9 cellular contexts compared by ENCODE assay signal in genomic region chr6:30681696-30682180, GRCh38. TPM values are rescaled to one million over a fixed set of nuclear protein-coding genes. Genes with fewer than 3 reads are reported as not detected.
A peak's percentile ranks its signal among the peaks of the same experiment; 100 is the strongest.
DNase-seq lines count a peak whose midpoint lies in the region; ATAC-seq, FAIRE-seq and TF ChIP-seq lines count a peak whose summit lies in the region.
"Had no signal": no experiment of that assay in that cellular context is flagged by ENCODE, and none has a peak within 500 bp of the region (broad histone marks: within the 10 kb centered on the region; RNA-seq: fewer than 3 reads in every experiment).

No MANE protein-coding gene starts in this region.

- no peak for FAIRE-seq in keratinocyte (lab: Jason Lieb, UNC)

- H3K4me3 ChIP-seq in keratinocyte (ENCODE audit: control insufficient read depth in 2 of 3, extremely low read depth in 1 of 3, insufficient read depth in 2 of 3, low read depth in 1 of 3, low read length in 3 of 3) (peak overlapping the region; percentile 68 to 94 (median 82)), thyroid gland (replicated peaks in 1 of 3) (no peak overlapping the region)

- H3K27ac ChIP-seq in keratinocyte (ENCODE audit: control insufficient read depth, insufficient read depth, low read length), result peak overlapping the region; percentile 94
- H3K27ac ChIP-seq in thyroid gland, result peak overlapping the region in 2 of 3 donors; percentile 93 to 98

- peaks cover 82% of the 10 kb centered on the region for H3K79me2 ChIP-seq in keratinocyte (ENCODE audit: control insufficient read depth, insufficient read depth, low read length)
- H3K79me2 ChIP-seq: parathyroid adenoma had no signal

- H3K4me1 Mint-ChIP-seq in activated T-helper 17 cell treated with anti-CD3 and anti-CD28 coated beads, Interleukin-2, amount 50 U/mL, for 72 hours, result peaks cover 4% of the 10 kb centered on the region

- no peak for TF ChIP-seq POLR2A in thyroid gland (IDR thresholded peaks at IDR 0.05)

- intact Hi-C loops in thyroid gland (cut with DNase I), result no loop called here

- H3K9me3 Mint-ChIP-seq in activated T-helper 17 cell treated with anti-CD3 and anti-CD28 coated beads, Interleukin-2, amount 50 U/mL, for 72 hours, result no peaks in the 10 kb centered on the region

- TF ChIP-seq CTCF in keratinocyte (optimal IDR thresholded peaks at IDR 0.05 in 1 of 3, IDR thresholded peaks at IDR 0.05 in 1 of 3, conservative IDR thresholded peaks at IDR 0.05 in 1 of 3; ENCODE audit: extremely low read depth in 1 of 3, insufficient read depth in 2 of 3, low read length in 3 of 3), result no peak
- TF ChIP-seq CTCF in thyroid gland (IDR thresholded peaks at IDR 0.05), result no peak

- H3K4me3 Mint-ChIP-seq in activated T-helper 17 cell treated with anti-CD3 and anti-CD28 coated beads, Interleukin-2, amount 50 U/mL, for 72 hours, result peak overlapping the region; percentile 98

- DNase-seq in activated T-cell treated with anti-CD3 and anti-CD28 coated beads, Interleukin-2, amount 50 U/mL, for 1 hour, result peak; percentile 38
- DNase-seq in activated T-cell treated with anti-CD3 and anti-CD28 coated beads for 4 hours, result no peak
- no peak for DNase-seq in keratinocyte (ENCODE audit: low read depth, low spot score)
- no peak for DNase-seq in thyroid gland
- DNase-seq in AG08396 (ENCODE audit: low spot score), result no peak

- H3K36me3 Mint-ChIP-seq in activated T-helper 17 cell treated with anti-CD3 and anti-CD28 coated beads, Interleukin-2, amount 50 U/mL, for 72 hours (ENCODE audit: low read depth), result peaks cover 100% of the 10 kb centered on the region

- H4K20me1 ChIP-seq in keratinocyte (ENCODE audit: control insufficient read depth, extremely low read depth, insufficient read depth, low read length), result peaks cover 32% of the 10 kb centered on the region

- H3K9me1 ChIP-seq in keratinocyte (ENCODE audit: control insufficient read depth, extremely low read depth, insufficient read depth, low read length), result no peaks in the 10 kb centered on the region

- H3K27me3 Mint-ChIP-seq in activated T-helper 17 cell treated with anti-CD3 and anti-CD28 coated beads, Interleukin-2, amount 50 U/mL, for 72 hours, result no peaks in the 10 kb centered on the region

- H3K4me1 ChIP-seq in keratinocyte (ENCODE audit: control insufficient read depth, extremely low read depth, insufficient read depth, low read length), result peaks cover 29% of the 10 kb centered on the region
- peaks cover 10 to 38% of the 10 kb centered on the region in 2 donors for H3K4me1 ChIP-seq in thyroid gland
- H3K4me1 ChIP-seq: parathyroid adenoma had no signal

- peak; percentile 2 for ATAC-seq in activated T-helper 17 cell treated with anti-CD3 and anti-CD28 coated beads, Interleukin-2, amount 50 U/mL, for 72 hours (replicated peaks)
- ATAC-seq in HG02763 (IDR thresholded peaks at IDR 0.05; ENCODE audit: unreplicated experiment) (no peak), GM21515 (IDR thresholded peaks at IDR 0.05; ENCODE audit: unreplicated experiment) (no peak)

- H2AFZ ChIP-seq in keratinocyte (ENCODE audit: control insufficient read depth, low read length), result no peak overlapping the region
- H2AFZ ChIP-seq: parathyroid adenoma had no signal

- H3K4me2 ChIP-seq in keratinocyte (ENCODE audit: control insufficient read depth, extremely low read depth, insufficient read depth, low read depth, low read length), result peak overlapping the region; percentile 100

- H3K27me3 ChIP-seq in keratinocyte (ENCODE audit: control insufficient read depth, extremely low read depth, insufficient read depth, low read length), result no peaks in the 10 kb centered on the region
- H3K27me3 ChIP-seq in thyroid gland, result no peaks in the 10 kb centered on the region

- H3K9me3 ChIP-seq in keratinocyte (ENCODE audit: control insufficient read depth, low read depth, low read length) (no peaks in the 10 kb centered on the region), thyroid gland (no peaks in the 10 kb centered on the region)

- peak overlapping the region; percentile 97 for H3K9ac ChIP-seq in keratinocyte (ENCODE audit: control insufficient read depth, extremely low read depth, insufficient read depth, low read length)
- H3K9ac ChIP-seq: parathyroid adenoma had no signal

- H3K36me3 ChIP-seq in keratinocyte (ENCODE audit: control insufficient read depth in 2 of 2, extremely low read depth in 1 of 2, insufficient read depth in 2 of 2, low read length in 2 of 2) (peaks cover 21 to 50% of the 10 kb centered on the region in 2 experiments), thyroid gland (peaks cover 6 to 10% of the 10 kb centered on the region in 2 donors)

- dilution Hi-C loops in keratinocyte (cut with MboI; ENCODE audit: extremely low pct_ligation_motif_present, low sequenced_read_pairs), result no loop called here

- 70 to 80% methylated on average over 6 of the region's 6 CpGs for WGBS in thyroid gland, 2 donors

- peak overlapping the region; percentile 97 for H3K27ac Mint-ChIP-seq in activated T-helper 17 cell treated with anti-CD3 and anti-CD28 coated beads, Interleukin-2, amount 50 U/mL, for 72 hours

RNA-seq across cellular contexts. Expression of gene PPP1R18, which starts 4.7 kb away (rescaled TPM):
- 100 to 1,000 TPM; 190 to 238 TPM for total RNA-seq in activated T-helper 17 cell treated with anti-CD3 and anti-CD28 coated beads, Interleukin-2, amount 50 U/mL, for 72 hours
- polyA plus RNA-seq in keratinocyte, result 87.0 to 114 TPM (median 88.9 TPM) in 3 replicates
- 38.2 TPM for polyA plus RNA-seq in keratinocyte (2011; ENCODE audit: low read depth)
- 125 and 130 TPM in 2 replicates for polyA plus RNA-seq in keratinocyte (2011; cell fraction: cytosol; rRNA removed)
- polyA plus RNA-seq in keratinocyte (2011; cell fraction: nucleus; rRNA removed), result 173 and 187 TPM in 2 replicates
- polyA plus RNA-seq in keratinocyte (2012; ENCODE audit: low replicate concordance), result 87.7 and 90.8 TPM in 2 replicates
- 82.2 to 231 TPM (median 104 TPM) in 3 replicates for polyA minus RNA-seq in keratinocyte
- 110 TPM for polyA minus RNA-seq in keratinocyte (2011; cell fraction: cytosol; rRNA and poly(A)+ RNA removed)
- polyA minus RNA-seq in keratinocyte (2011; cell fraction: nucleus; rRNA and poly(A)+ RNA removed), result 60.5 and 75.5 TPM in 2 replicates
- 10 to 100 TPM; 14.2 to 35.1 (median 15.2) TPM for total RNA-seq in thyroid gland

RNA-seq across cellular contexts. Expression of gene DHX16, which starts 8.9 kb away (rescaled TPM):
- 10 to 100 TPM; 27.4 to 40.0 TPM for total RNA-seq in activated T-helper 17 cell treated with anti-CD3 and anti-CD28 coated beads, Interleukin-2, amount 50 U/mL, for 72 hours
- polyA plus RNA-seq in keratinocyte, result 27.9 to 36.4 TPM (median 34.2 TPM) in 3 replicates
- 22.4 TPM for polyA plus RNA-seq in keratinocyte (2011; ENCODE audit: low read depth)
- polyA plus RNA-seq in keratinocyte (2011; cell fraction: cytosol; rRNA removed), result 25.8 and 30.8 TPM in 2 replicates
- polyA plus RNA-seq in keratinocyte (2011; cell fraction: nucleus; rRNA removed), result 81.4 and 88.3 TPM in 2 replicates
- 18.0 and 27.7 TPM in 2 replicates for polyA plus RNA-seq in keratinocyte (2012; ENCODE audit: low replicate concordance)
- polyA minus RNA-seq in keratinocyte, result 39.2 to 59.7 TPM (median 49.4 TPM) in 3 replicates
- polyA minus RNA-seq in keratinocyte (2011; cell fraction: cytosol; rRNA and poly(A)+ RNA removed), result 23.2 TPM
- 20.4 and 24.4 TPM in 2 replicates for polyA minus RNA-seq in keratinocyte (2011; cell fraction: nucleus; rRNA and poly(A)+ RNA removed)
- total RNA-seq in thyroid gland, result 10 to 100 TPM; 25.6 to 38.8 (median 28.2) TPM

RNA-seq across cellular contexts. Expression of gene NRM, which starts 9.0 kb away (rescaled TPM):
- total RNA-seq in activated T-helper 17 cell treated with anti-CD3 and anti-CD28 coated beads, Interleukin-2, amount 50 U/mL, for 72 hours, result 10 to 100 TPM; 26.0 to 36.9 TPM
- polyA plus RNA-seq in keratinocyte, result 2.7 to 17.8 TPM (median 7.0 TPM) in 3 replicates
- not detected for polyA plus RNA-seq in keratinocyte (2011; ENCODE audit: low read depth)
- polyA plus RNA-seq in keratinocyte (2011; cell fraction: cytosol; rRNA removed), result 7.1 and 7.7 TPM in 2 replicates
- 7.6 and 8.5 TPM in 2 replicates for polyA plus RNA-seq in keratinocyte (2011; cell fraction: nucleus; rRNA removed)
- polyA plus RNA-seq in keratinocyte (2012; ENCODE audit: low replicate concordance), result 3.8 and 17.2 TPM in 2 replicates
- 6.0 to 32.4 TPM (median 11.8 TPM) in 3 replicates for polyA minus RNA-seq in keratinocyte
- polyA minus RNA-seq in keratinocyte (2011; cell fraction: cytosol; rRNA and poly(A)+ RNA removed), result 9.2 TPM
- 1.9 and 3.2 TPM in 2 replicates for polyA minus RNA-seq in keratinocyte (2011; cell fraction: nucleus; rRNA and poly(A)+ RNA removed)
- total RNA-seq in thyroid gland, result 1 to 10 TPM; 3.5 to 8.3 (median 5.7) TPM

RNA-seq across cellular contexts. Expression of gene C6orf136, which starts 34.8 kb away (rescaled TPM):
- 10 to 100 TPM; 24.8 to 36.7 TPM for total RNA-seq in activated T-helper 17 cell treated with anti-CD3 and anti-CD28 coated beads, Interleukin-2, amount 50 U/mL, for 72 hours
- polyA plus RNA-seq in keratinocyte, result 6.7 to 8.7 TPM (median 7.8 TPM) in 3 replicates
- polyA plus RNA-seq in keratinocyte (2011; ENCODE audit: low read depth), result 20.8 TPM
- polyA plus RNA-seq in keratinocyte (2011; cell fraction: cytosol; rRNA removed), result 8.2 and 8.4 TPM in 2 replicates
- polyA plus RNA-seq in keratinocyte (2011; cell fraction: nucleus; rRNA removed), result 16.8 and 19.2 TPM in 2 replicates
- 11.1 and 21.4 TPM in 2 replicates for polyA plus RNA-seq in keratinocyte (2012; ENCODE audit: low replicate concordance)
- 12.0 to 16.0 TPM (median 13.8 TPM) in 3 replicates for polyA minus RNA-seq in keratinocyte
- polyA minus RNA-seq in keratinocyte (2011; cell fraction: cytosol; rRNA and poly(A)+ RNA removed), result 5.6 TPM
- 2.3 and 3.5 TPM in 2 replicates for polyA minus RNA-seq in keratinocyte (2011; cell fraction: nucleus; rRNA and poly(A)+ RNA removed)
- total RNA-seq in thyroid gland, result 10 to 100 TPM; 13.4 to 31.7 (median 23.8) TPM

RNA-seq across cellular contexts. Expression of gene MDC1, which starts 35.3 kb away (rescaled TPM):
- 10 to 100 TPM; 57.4 to 82.1 TPM for total RNA-seq in activated T-helper 17 cell treated with anti-CD3 and anti-CD28 coated beads, Interleukin-2, amount 50 U/mL, for 72 hours
- 4.2 to 10.0 TPM (median 6.9 TPM) in 3 replicates for polyA plus RNA-seq in keratinocyte
- 2.8 TPM for polyA plus RNA-seq in keratinocyte (2011; ENCODE audit: low read depth)
- polyA plus RNA-seq in keratinocyte (2011; cell fraction: cytosol; rRNA removed), result 5.3 TPM in 2 replicates
- polyA plus RNA-seq in keratinocyte (2011; cell fraction: nucleus; rRNA removed), result 25.1 and 29.9 TPM in 2 replicates
- 5.5 and 41.2 TPM in 2 replicates for polyA plus RNA-seq in keratinocyte (2012; ENCODE audit: low replicate concordance)
- polyA minus RNA-seq in keratinocyte, result 5.6 to 43.2 TPM (median 10.2 TPM) in 3 replicates
- polyA minus RNA-seq in keratinocyte (2011; cell fraction: cytosol; rRNA and poly(A)+ RNA removed), result 4.2 TPM
- 9.6 and 14.6 TPM in 2 replicates for polyA minus RNA-seq in keratinocyte (2011; cell fraction: nucleus; rRNA and poly(A)+ RNA removed)
- total RNA-seq in thyroid gland, result 10 to 100 TPM; 15.3 to 27.2 (median 20.2) TPM

Comparison
In these comparisons a context has a peak if more than half of its experiments do, and no peak if none do; other contexts are left out.
1. H3K4me3 ChIP-seq: peak in keratinocyte (3 of 3); none in thyroid gland (0 of 3).
2. RNA of gene PPP1R18, which starts 4.7 kb away (total RNA-seq): 190 to 238 TPM in activated T-helper 17 cell treated with anti-CD3 and anti-CD28 coated beads, Interleukin-2, amount 50 U/mL, for 72 hours; 14.2 to 35.1 TPM in thyroid gland; every median in the first group is over 4 times any median in the second.